Comparison of ENCODE assay signal across 8 cellular contexts in the genomic region with DNA sequence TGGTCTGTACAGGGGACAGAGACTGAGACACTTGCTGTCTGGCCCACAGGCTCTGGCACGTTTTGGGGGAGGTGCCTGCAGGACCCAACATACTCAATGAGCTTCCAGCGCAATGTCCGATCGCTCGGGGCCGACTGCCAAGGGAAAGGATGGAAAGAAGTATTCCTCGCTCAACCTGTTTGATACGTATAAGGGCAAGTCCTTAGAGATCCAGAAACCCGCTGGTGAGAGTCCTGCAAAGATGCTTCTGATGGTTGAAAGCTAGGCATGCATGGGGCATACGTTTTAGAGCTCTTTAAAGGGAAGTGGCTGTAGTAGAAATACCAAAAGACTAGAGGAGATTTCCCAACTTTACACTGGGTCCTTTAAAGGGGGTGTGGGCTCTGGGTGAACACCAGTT. TPM values are rescaled to one million over a fixed set of nuclear protein-coding genes. Genes with fewer than 3 reads are reported as not detected.
DNase-seq lines count a peak whose midpoint lies in the region; ATAC-seq and TF ChIP-seq lines count a peak whose summit lies in the region.

No MANE protein-coding gene starts in this region.

- peak overlapping the region; percentile 90 for H3K4me3 Mint-ChIP-seq in activated CD4-positive, alpha-beta T cell treated with anti-CD3 and anti-CD28 coated beads, Interleukin-2, amount 10 ng/mL, durations not matched to agents 24 days and 14 days

- H3K9ac ChIP-seq in stomach smooth muscle (ENCODE audit: low read length in 2 of 2): peak overlapping the region in 1 of 2 donors; percentile 100

- no peak for TF ChIP-seq CTCF in WI38 (IDR thresholded peaks at IDR 0.05; ENCODE audit: low read depth, low read length)
- TF ChIP-seq CTCF in foreskin fibroblast (IDR thresholded peaks at IDR 0.05; ENCODE audit: low read depth, low read length): no peak

- no peaks in the 10 kb centered on the region for H3K27me3 Mint-ChIP-seq in activated CD4-positive, alpha-beta T cell treated with anti-CD3 and anti-CD28 coated beads, Interleukin-2, amount 10 ng/mL, durations not matched to agents 24 days and 14 days

- no peak for DNase-seq in activated CD4-positive, alpha-beta T cell treated with anti-CD3 and anti-CD28 coated beads, Interleukin-2, amount 10 ng/mL, durations not matched to agents 24 days and 14 days
- no peak for DNase-seq in activated CD4-positive, alpha-beta T cell treated with anti-CD3 and anti-CD28 coated beads for 48 hours
- no peak for DNase-seq in foreskin fibroblast
- no peak for DNase-seq in activated effector memory CD4-positive, alpha-beta T cell treated with anti-CD3 and anti-CD28 coated beads, Interleukin-2, amount 50 U/mL, for 16 hours
- no peak for DNase-seq in RKO (ENCODE audit: low spot score)

- peaks cover 34% of the 10 kb centered on the region for H3K4me1 Mint-ChIP-seq in activated CD4-positive, alpha-beta T cell treated with anti-CD3 and anti-CD28 coated beads, Interleukin-2, amount 10 ng/mL, durations not matched to agents 24 days and 14 days

- H3K27ac Mint-ChIP-seq in activated CD4-positive, alpha-beta T cell treated with anti-CD3 and anti-CD28 coated beads, Interleukin-2, amount 10 ng/mL, durations not matched to agents 24 days and 14 days: peak overlapping the region; percentile 87

- ATAC-seq in GM21737 (IDR thresholded peaks at IDR 0.05; ENCODE audit: unreplicated experiment): no peak

- H3K4me3 ChIP-seq in WI38 (ENCODE audit: low read depth, low read length): peak overlapping the region; percentile 96
- peak overlapping the region; percentile 75 to 90 for H3K4me3 ChIP-seq in foreskin fibroblast (ENCODE audit: low read depth in 1 of 2, low read length in 2 of 2)
- peak overlapping the region; percentile 89 to 91 for H3K4me3 ChIP-seq in stomach smooth muscle (ENCODE audit: low read length in 2 of 2)

- H3K9me3 Mint-ChIP-seq in activated CD4-positive, alpha-beta T cell treated with anti-CD3 and anti-CD28 coated beads, Interleukin-2, amount 10 ng/mL, durations not matched to agents 24 days and 14 days: no peaks in the 10 kb centered on the region

- H3K36me3 Mint-ChIP-seq in activated CD4-positive, alpha-beta T cell treated with anti-CD3 and anti-CD28 coated beads, Interleukin-2, amount 10 ng/mL, durations not matched to agents 24 days and 14 days (ENCODE audit: low read depth): peaks cover 68% of the 10 kb centered on the region

- no peaks in the 10 kb centered on the region for H3K9me3 ChIP-seq in stomach smooth muscle (ENCODE audit: control insufficient read depth in 2 of 2, low read length in 2 of 2)

- H3K36me3 ChIP-seq in stomach smooth muscle (ENCODE audit: control insufficient read depth in 2 of 2, insufficient read depth in 2 of 2, low read length in 2 of 2): peaks cover 42 to 49% of the 10 kb centered on the region in 2 donors

- peaks cover 15% of the 10 kb centered on the region for H3K4me1 ChIP-seq in stomach smooth muscle (ENCODE audit: control insufficient read depth, insufficient read depth, low read length)

- intact Hi-C loops in activated CD4-positive, alpha-beta T cell treated with anti-CD3 and anti-CD28 coated beads, Interleukin-2, amount 10 ng/mL, durations not matched to agents 24 days and 14 days (cut with micrococcal nuclease): no loop called here

- no peak overlapping the region for H3K27ac ChIP-seq in stomach smooth muscle (ENCODE audit: low read length)

- no peaks in the 10 kb centered on the region for H3K27me3 ChIP-seq in stomach smooth muscle (ENCODE audit: control insufficient read depth in 1 of 2, insufficient read depth in 2 of 2, low read length in 2 of 2)

RNA-seq across cellular contexts. Expression of gene PRRC2A, which starts 2.2 kb away (rescaled TPM):
- 290 and 303 TPM in 2 replicates for total RNA-seq in activated CD4-positive, alpha-beta T cell treated with anti-CD3 and anti-CD28 coated beads, Interleukin-2, amount 10 ng/mL, durations not matched to agents 24 days and 14 days

RNA-seq across cellular contexts. Expression of gene AIF1, which starts 7.6 kb away (rescaled TPM):
- total RNA-seq in activated CD4-positive, alpha-beta T cell treated with anti-CD3 and anti-CD28 coated beads, Interleukin-2, amount 10 ng/mL, durations not matched to agents 24 days and 14 days: 68.2 and 69.6 TPM in 2 replicates

RNA-seq across cellular contexts. Expression of gene BAG6, which starts 29.8 kb away (rescaled TPM):
- 324 and 342 TPM in 2 replicates for total RNA-seq in activated CD4-positive, alpha-beta T cell treated with anti-CD3 and anti-CD28 coated beads, Interleukin-2, amount 10 ng/mL, durations not matched to agents 24 days and 14 days

RNA-seq across cellular contexts. Expression of gene NCR3, which starts 29.9 kb away (rescaled TPM):
- total RNA-seq in activated CD4-positive, alpha-beta T cell treated with anti-CD3 and anti-CD28 coated beads, Interleukin-2, amount 10 ng/mL, durations not matched to agents 24 days and 14 days: 12.2 and 14.5 TPM in 2 replicates

RNA-seq across cellular contexts. Expression of gene APOM, which starts 33.0 kb away (rescaled TPM):
- total RNA-seq in activated CD4-positive, alpha-beta T cell treated with anti-CD3 and anti-CD28 coated beads, Interleukin-2, amount 10 ng/mL, durations not matched to agents 24 days and 14 days: 2.5 and 3.4 TPM in 2 replicates
